Comparison of ENCODE assay signal across 17 cellular contexts in genomic region chr7:108054537-108054936, GRCh38. TPM values are rescaled to one million over a fixed set of nuclear protein-coding genes. Genes with fewer than 3 reads are reported as not detected.
DNase-seq lines count a peak whose midpoint lies in the region; ATAC-seq and TF ChIP-seq lines count a peak whose summit lies in the region.
"Had no signal": no experiment of that assay in that cellular context is flagged by ENCODE, and none has a peak within 500 bp of the region (broad histone marks: within the 10 kb centered on the region; RNA-seq: fewer than 3 reads in every experiment).

No MANE protein-coding gene starts in this region.

- peak; percentile 40 for ATAC-seq in left colon
- ATAC-seq in HG03139 (IDR thresholded peaks at IDR 0.05; ENCODE audit: unreplicated experiment): no peak

- DNase-seq in NCI-H748 (lab: John Stamatoyannopoulos, UW; ENCODE audit: unreplicated experiment) (peak; percentile 10), NCI-H748 treated with DMSO at 0.1 percent for 48 hours (lab: John Stamatoyannopoulos, UW) (no peak), SW480 (ENCODE audit: low spot score) (peak; percentile 37), left colon (no peak), foreskin fibroblast (no peak), cerebellar cortex (ENCODE audit: low spot score) (no peak)
- DNase-seq: 8988T; ACHN; CD4-positive, CD25-positive, alpha-beta regulatory T cell; DND-41; GF-D8; GOT3; HFFc6; KBM-7 had no signal

- TF ChIP-seq CTCF in foreskin fibroblast (IDR thresholded peaks at IDR 0.05; ENCODE audit: low read depth, low read length): no peak

- no peak overlapping the region for H3K4me3 ChIP-seq in foreskin fibroblast (ENCODE audit: low read depth in 1 of 2, low read length in 2 of 2)
- H3K4me3 ChIP-seq: BLaER1 treated with 17β-estradiol and CSF1 and Interleukin-3, amounts not matched to agents 10 nM and 100 nM; HAP-1 had no signal

- intact Hi-C loops in left colon (cut with DNase I, micrococcal nuclease): no loop called here

RNA-seq across cellular contexts. Expression of gene LAMB1, which starts 51.6 kb away (rescaled TPM):
- total RNA-seq in left colon: 100 to 1,000 TPM in 1 of 2 donors, 10 to 100 TPM in 1; 95.9 to 132 TPM

Comparison
In these comparisons a context has a peak if more than half of its experiments do, and no peak if none do; other contexts are left out.
1. DNase-seq: peak in NCI-H748 (single experiment) and SW480 (single experiment); none in NCI-H748 treated with DMSO at 0.1 percent for 48 hours (single experiment), left colon (0 of 2), foreskin fibroblast (0 of 2) and cerebellar cortex (single experiment).